20 cellular contexts compared by ENCODE assay signal in genomic region chr6:157224957-157225574, GRCh38.
A peak's percentile ranks its signal among the peaks of the same experiment; 100 is the strongest.
DNase-seq lines count a peak whose midpoint lies in the region; ATAC-seq, FAIRE-seq and TF ChIP-seq lines count a peak whose summit lies in the region.
"Had no signal": no experiment of that assay in that cellular context is flagged by ENCODE, and none has a peak within 500 bp of the region (broad histone marks: within the 10 kb centered on the region; RNA-seq: fewer than 3 reads in every experiment).

No MANE protein-coding gene starts in this region.

- intact Hi-C loops in K562 (cut with micrococcal nuclease), result no loop called here

- H3K27me3 ChIP-seq in SK-N-SH (ENCODE audit: insufficient read depth), result no peaks in the 10 kb centered on the region
- peaks cover 0 to 9% of the 10 kb centered on the region in 2 experiments; a peak in 2 of 5 replicates for H3K27me3 ChIP-seq in K562 (ENCODE audit: control insufficient read depth in 2 of 2, insufficient read depth in 2 of 2, low read length in 2 of 2)
- H3K27me3 ChIP-seq in thoracic aorta (replicated peaks; ENCODE audit: insufficient read depth), result no peaks in the 10 kb centered on the region

- in situ Hi-C loops in K562 (cut with MboI), result no loop called here

- no peaks in the 10 kb centered on the region for H3K9me1 ChIP-seq in K562 (ENCODE audit: control insufficient read depth, insufficient read depth, low read length)

- H3K9ac ChIP-seq in SK-N-SH (no peak overlapping the region), K562 (ENCODE audit: insufficient read depth in 1 of 2, low read depth in 2 of 2, low read length in 2 of 2) (peak overlapping the region in 1 of 2 experiments; percentile 19; a peak in 1 of 4 replicates)

- no peaks in the 10 kb centered on the region for H3K9me2 ChIP-seq in SK-N-SH

- no peak for TF ChIP-seq POLR2A in K562 (conservative IDR thresholded peaks at IDR 0.05)

- no peak for TF ChIP-seq RAD21 in SK-N-SH (IDR thresholded peaks at IDR 0.05; ENCODE audit: low read length)
- TF ChIP-seq RAD21 in K562 (CRISPR knock-in tag; conservative IDR thresholded peaks at IDR 0.05 in 1 of 2, IDR thresholded peaks at IDR 0.05 in 1 of 2), result no peak

- DNase-seq in SK-N-SH, result peak; percentile 58
- DNase-seq in K562 (ENCODE audit: extremely low read depth in 1 of 4, low spot score in 3 of 4), result no peak
- peak; percentile 89 for DNase-seq in mesenteric fat pad (ENCODE audit: low spot score)
- no peak for DNase-seq in thoracic aorta (ENCODE audit: low spot score)
- DNase-seq in T1000 (lab: John Stamatoyannopoulos, UW), result no peak
- no peak for DNase-seq in AG08395 (ENCODE audit: low spot score)
- DNase-seq: activated CD4-positive, alpha-beta T cell treated with anti-CD3 and anti-CD28 coated beads, Interleukin-2, amount 50 U/mL, for 4 hours; activated naive CD8-positive, alpha-beta T cell treated with anti-CD3 and anti-CD28 coated beads, Interleukin-2, amount 50 U/mL, for 24 hours; CD4-positive, alpha-beta T cell; DMS79 treated with DMSO at 0.1 percent for 48 hours; KBM-7; mesendoderm; NCI-H1092; stimulated activated CD4-positive, alpha-beta T cell treated with anti-CD3 and anti-CD28 coated beads, Interleukin-4, amount 100 ng/mL, for 24 hours; SW 1271; trophoblast cell had no signal

- H3K9me3 ChIP-seq in SK-N-SH, result no peaks in the 10 kb centered on the region
- no peaks in the 10 kb centered on the region for H3K9me3 ChIP-seq in K562 (replicated peaks; ENCODE audit: control insufficient read depth, insufficient read depth, low read depth, low read length)
- no peaks in the 10 kb centered on the region for H3K9me3 ChIP-seq in thoracic aorta

- H3F3A ChIP-seq in SK-N-SH (replicated peaks; ENCODE audit: insufficient read depth), result peaks cover 3% of the 10 kb centered on the region

- H3K36me3 ChIP-seq in SK-N-SH (replicated peaks in 1 of 2; ENCODE audit: control insufficient read depth in 1 of 2, insufficient read depth in 2 of 2, low read length in 1 of 2) (no peaks in the 10 kb centered on the region), K562 (ENCODE audit: control insufficient read depth, insufficient read depth, low read length) (no peaks in the 10 kb centered on the region), thoracic aorta (no peaks in the 10 kb centered on the region)

- ATAC-seq in SK-N-SH treated with all-trans-retinoic acid at 6 μM for 48 hours (no peak), K562 (no peak), thoracic aorta (ENCODE audit: insufficient number of reproducible peaks, low FRiP score, low read depth) (no peak), GM19023 (IDR thresholded peaks at IDR 0.05; ENCODE audit: unreplicated experiment) (no peak)
- ATAC-seq: activated naive CD8-positive, alpha-beta T cell treated with anti-CD3 and anti-CD28 coated beads, Interleukin-2, amount 50 U/mL, for 24 hours had no signal

- H3K4me2 ChIP-seq in SK-N-SH, result no peak overlapping the region
- H3K4me2 ChIP-seq in K562 (ENCODE audit: insufficient read depth, low read length), result no peak overlapping the region

- FAIRE-seq in K562 (lab: Jason Lieb, UNC), result no peak
- FAIRE-seq: endothelial cell of umbilical vein, RCC 7860 had no signal

- H3K27ac ChIP-seq in SK-N-SH (ENCODE audit: low read depth in 2 of 2, low read length in 1 of 2) (no peak overlapping the region), K562 (ENCODE audit: extremely low read depth, low read depth, low read length) (no peak overlapping the region), thoracic aorta (peak overlapping the region; percentile 87 to 95)

- WGBS in SK-N-SH (ENCODE audit: low lambda C conversion rate), result 97% methylated on average over 25 of the region's 26 CpGs
- 79% methylated on average over 26 of the region's 26 CpGs for WGBS in K562 (ENCODE audit: insufficient coverage, low coverage, missing lambda C conversion rate)

- H3K79me2 ChIP-seq in SK-N-SH (ENCODE audit: insufficient read depth) (no peaks in the 10 kb centered on the region), K562 (ENCODE audit: control insufficient read depth, insufficient read depth, low read length) (no peaks in the 10 kb centered on the region)

- POLR2A ChIA-PET in SK-N-SH (lab: Yijun Ruan, JAX) (no interaction called here), K562 (lab: Yijun Ruan, JAX) (interaction anchor here (1.5 kb wide), 1 partner anchor 16 kb away, joined by 3 read pairs; no protein-coding TSS in a partner anchor)

- H4K20me1 ChIP-seq in SK-N-SH (ENCODE audit: insufficient read depth) (no peaks in the 10 kb centered on the region), K562 (replicated peaks; ENCODE audit: control insufficient read depth, insufficient read depth, low read length) (no peaks in the 10 kb centered on the region)

- no TSS peak for BruUV-seq in K562 (replicated peaks; lab: Mats Ljungman, UMichigan)

- TF ChIP-seq EP300 in SK-N-SH (IDR thresholded peaks at IDR 0.05; ENCODE audit: borderline replicate concordance in 1 of 2, low read depth in 1 of 2, low read length in 1 of 2), result no peak
- no peak for TF ChIP-seq EP300 in K562 (IDR thresholded peaks at IDR 0.05; ENCODE audit: low read length)

- TF ChIP-seq CTCF in SK-N-SH (IDR thresholded peaks at IDR 0.05), result no peak
- TF ChIP-seq CTCF in K562 (IDR thresholded peaks at IDR 0.05 in 2 of 3, conservative IDR thresholded peaks at IDR 0.05 in 1 of 3; ENCODE audit: insufficient read depth in 2 of 3, low read depth in 1 of 3, low read length in 3 of 3), result no peak
- no peak for TF ChIP-seq CTCF in thoracic aorta (IDR thresholded peaks at IDR 0.05)

- H2AFZ ChIP-seq in SK-N-SH (ENCODE audit: low read depth) (no peak overlapping the region), K562 (ENCODE audit: low read depth, low read length) (0 out of 2 replicates have a peak overlapping the region, but pooled peaks have one; percentile 20)

- H3K4me3 ChIP-seq in SK-N-SH (ENCODE audit: low read depth in 2 of 2, low read length in 1 of 2) (no peak overlapping the region), K562 (no peak overlapping the region), thoracic aorta (peak overlapping the region; percentile 41)

- H3K4me1 ChIP-seq in SK-N-SH (ENCODE audit: control insufficient read depth in 1 of 2, insufficient read depth in 2 of 2, low read depth in 1 of 2, low read length in 1 of 2) (peaks cover 0 to 26% of the 10 kb centered on the region in 2 experiments; a peak in 1 of 4 replicates), K562 (replicated peaks in 1 of 2; ENCODE audit: control insufficient read depth in 2 of 2, insufficient read depth in 2 of 2, low read length in 2 of 2) (peaks cover 30 to 68% of the 10 kb centered on the region in 2 experiments), thoracic aorta (ENCODE audit: control insufficient read depth in 1 of 2, low read depth in 2 of 2) (peaks cover 43 to 95% of the 10 kb centered on the region in 2 donors)

- CTCF ChIA-PET in SK-N-SH (lab: Yijun Ruan, JAX), result no interaction called here
- CTCF ChIA-PET in K562 (lab: Yijun Ruan, JAX; ENCODE audit: low intra/inter-chr PET ratio), result no interaction called here

TF ChIP-seq in SK-N-SH, 30 proteins besides CTCF, POLR2A, EP300 and RAD21:
- no peak for TF ChIP-seq EZH2phosphoT487 (IDR thresholded peaks at IDR 0.05; ENCODE audit: borderline replicate concordance, low read depth)
- TF ChIP-seq CHD2 (IDR thresholded peaks at IDR 0.05; ENCODE audit: low read length, partially characterized antibody), result no peak
- TF ChIP-seq USF1 (IDR thresholded peaks at IDR 0.05; ENCODE audit: borderline replicate concordance, low read depth), result no peak
TF ChIP-seq in SK-N-SH: peak in this region for 0.

TF ChIP-seq in SK-N-SH treated with all-trans-retinoic acid at 6 μM for 48 hours, 23 proteins besides CTCF, POLR2A, EP300 and RAD21 (continues in another document):
- TF ChIP-seq CSDC2 (CRISPR knock-in tag; IDR thresholded peaks at IDR 0.05), result no peak
- TF ChIP-seq ARNTL (CRISPR knock-in tag; IDR thresholded peaks at IDR 0.05; ENCODE audit: borderline replicate concordance, low read depth), result no peak
- no peak for TF ChIP-seq ESRRG (CRISPR knock-in tag; IDR thresholded peaks at IDR 0.05)
- TF ChIP-seq GLIS3 (CRISPR knock-in tag; IDR thresholded peaks at IDR 0.05), result no peak
- TF ChIP-seq OSR1 (CRISPR knock-in tag; IDR thresholded peaks at IDR 0.05), result no peak
- TF ChIP-seq ZFP30 (CRISPR knock-in tag; IDR thresholded peaks at IDR 0.05), result no peak
- no peak for TF ChIP-seq PPARA (CRISPR knock-in tag; IDR thresholded peaks at IDR 0.05; ENCODE audit: borderline replicate concordance)

TF ChIP-seq in K562, 482 proteins besides CTCF, POLR2A, EP300 and RAD21 (continues in another document):
- TF ChIP-seq ETS2 (tag; IDR thresholded peaks at IDR 0.05; ENCODE audit: borderline replicate concordance, poor library complexity, severe bottlenecking) (no peak), E2F3 (CRISPR knock-in tag; IDR thresholded peaks at IDR 0.05) (no peak), ZNF592 (IDR thresholded peaks at IDR 0.05) (no peak)

Comparison
In these comparisons a context has a peak if more than half of its experiments do, and no peak if none do; other contexts are left out.
1. DNase-seq: peak in SK-N-SH (single experiment) and mesenteric fat pad (single experiment); none in K562 (0 of 4), thoracic aorta (single experiment), T1000 (single experiment) and AG08395 (single experiment).
2. H3K27ac ChIP-seq: peak in thoracic aorta (2 of 2); none in SK-N-SH (0 of 2) and K562 (single experiment).